ENCODE assay signal across 9 cellular contexts in genomic region chr4:24476209-24476781, GRCh38.
DNase-seq lines count a peak whose midpoint lies in the region; ATAC-seq and TF ChIP-seq lines count a peak whose summit lies in the region.
"Had no signal": no experiment of that assay in that cellular context is flagged by ENCODE, and none has a peak within 500 bp of the region (broad histone marks: within the 10 kb centered on the region; RNA-seq: fewer than 3 reads in every experiment).

No MANE protein-coding gene starts in this region.

- H3K4me3 ChIP-seq in BJ (ENCODE audit: low read depth, low read length) (no peak overlapping the region), left lung (no peak overlapping the region)

- H3K27me3 Mint-ChIP-seq in activated naive CD4-positive, alpha-beta T cell treated with anti-CD3 and anti-CD28 coated beads for 36 hours (ENCODE audit: low read depth) = peaks cover 48% of the 10 kb centered on the region

- no peaks in the 10 kb centered on the region for H3K9me3 ChIP-seq in left lung

- no peaks in the 10 kb centered on the region for H3K36me3 Mint-ChIP-seq in activated naive CD4-positive, alpha-beta T cell treated with anti-CD3 and anti-CD28 coated beads for 36 hours (ENCODE audit: low read depth)

- H3K27ac Mint-ChIP-seq in activated naive CD4-positive, alpha-beta T cell treated with anti-CD3 and anti-CD28 coated beads for 36 hours = no peak overlapping the region
- H3K27ac Mint-ChIP-seq: naive B cell had no signal

- H3K4me1 ChIP-seq in left lung = peaks cover 7 to 21% of the 10 kb centered on the region in 2 donors

- peak; percentile 61 for TF ChIP-seq CTCF in BJ (IDR thresholded peaks at IDR 0.05; ENCODE audit: insufficient read depth, low read depth, low read length)
- peak; percentile 64 for TF ChIP-seq CTCF in VCaP (conservative IDR thresholded peaks at IDR 0.05)
- peak; percentile 34 to 36 for TF ChIP-seq CTCF in left lung (IDR thresholded peaks at IDR 0.05)

- ATAC-seq in GM21529 (IDR thresholded peaks at IDR 0.05; ENCODE audit: unreplicated experiment) = peak; percentile 45
- ATAC-seq in left lung = no peak
- ATAC-seq in GM19324 (IDR thresholded peaks at IDR 0.05; ENCODE audit: low FRiP score, unreplicated experiment) = no peak

- peaks cover 12% of the 10 kb centered on the region for H3K4me1 Mint-ChIP-seq in activated naive CD4-positive, alpha-beta T cell treated with anti-CD3 and anti-CD28 coated beads for 36 hours (ENCODE audit: low read depth)

- intact Hi-C loops in left lung (cut with DNase I) = loop anchor here in 1 of 2 donors (10.0 kb wide), 1 partner anchor 509 kb away; no protein-coding TSS in a partner anchor
- intact Hi-C loops in activated naive CD4-positive, alpha-beta T cell treated with anti-CD3 and anti-CD28 coated beads for 36 hours (cut with micrococcal nuclease) = no loop called here

- H3K27ac ChIP-seq in VCaP = no peak overlapping the region
- H3K27ac ChIP-seq in left lung = no peak overlapping the region

- CTCF ChIA-PET in BJ (lab: Yijun Ruan, JAX) = interaction anchor here (0.5 to 4.5 kb wide), 7 partner anchors 12 to 504 kb away, joined by 3 to 66 read pairs (median 3); no protein-coding TSS in a partner anchor
- CTCF ChIA-PET in activated naive CD4-positive, alpha-beta T cell treated with anti-CD3 and anti-CD28 coated beads for 36 hours (lab: Charles Lee) = interaction anchor here (1.1 to 1.2 kb wide), 3 partner anchors 10 to 14 kb away, joined by 3 read pairs; no protein-coding TSS in a partner anchor

- H3K4me3 Mint-ChIP-seq in activated naive CD4-positive, alpha-beta T cell treated with anti-CD3 and anti-CD28 coated beads for 36 hours = no peak overlapping the region

- H3K27me3 ChIP-seq in BJ (ENCODE audit: control insufficient read depth, insufficient read depth, low read length) = peaks cover 9% of the 10 kb centered on the region
- H3K27me3 ChIP-seq in left lung = peaks cover 11 to 56% of the 10 kb centered on the region in 2 donors

- DNase-seq in BJ (ENCODE audit: low read depth) = no peak
- no peak for DNase-seq in left lung
- DNase-seq in activated naive CD4-positive, alpha-beta T cell treated with anti-CD3 and anti-CD28 coated beads for 36 hours = no peak
- DNase-seq in medulla oblongata (ENCODE audit: extremely low spot score) = no peak
- DNase-seq in RPMI8226 = no peak
- DNase-seq: naive B cell had no signal

- H3K36me3 ChIP-seq in BJ (ENCODE audit: control insufficient read depth, insufficient read depth, low read length) = no peaks in the 10 kb centered on the region
- no peaks in the 10 kb centered on the region for H3K36me3 ChIP-seq in left lung

- H3K9me3 Mint-ChIP-seq in activated naive CD4-positive, alpha-beta T cell treated with anti-CD3 and anti-CD28 coated beads for 36 hours = no peaks in the 10 kb centered on the region

- POLR2A ChIA-PET in BJ (lab: Charles Lee) = interaction anchor here (1.2 kb wide), 1 partner anchor 108 kb away, joined by 3 read pairs; the partner anchor contains the start of gene DHX15
